Comparison of ENCODE assay signal across 35 cellular contexts in the genomic region with DNA sequence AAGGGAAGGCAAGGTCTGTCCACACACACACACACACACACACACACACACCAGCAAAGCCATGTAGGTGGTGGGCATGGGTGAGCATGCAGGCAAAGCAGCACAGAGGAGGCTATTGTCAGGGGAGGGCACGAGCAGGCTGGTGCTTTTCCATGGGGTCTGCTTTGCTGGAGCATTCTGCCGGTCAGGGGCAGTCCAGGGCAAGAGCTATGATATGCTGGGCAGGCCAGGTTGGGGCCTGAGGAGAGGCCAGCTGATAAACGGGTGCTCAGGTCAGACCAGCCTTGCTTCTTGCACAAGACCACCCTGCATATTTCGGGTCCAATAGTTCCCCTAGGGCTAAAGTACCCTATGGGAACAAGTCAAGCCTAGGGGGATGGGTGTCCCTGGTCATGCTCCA.
"Had no signal": no experiment of that assay in that cellular context is flagged by ENCODE, and none has a peak within 500 bp of the region (broad histone marks: within the 10 kb centered on the region; RNA-seq: fewer than 3 reads in every experiment).

No MANE protein-coding gene starts in this region.

- H3K4me2 ChIP-seq: KMS-11, SK-N-SH had no signal

- ATAC-seq: activated CD8-positive, alpha-beta memory T cell treated with anti-CD3 and anti-CD28 coated beads, Interleukin-2, amount 10 ng/mL, durations not matched to agents 7 days and 5 days; activated T-cell treated with anti-CD3 and anti-CD28 coated beads, Interleukin-2, amount 50 U/mL, for 72 hours; activated T-helper 17 cell treated with anti-CD3 and anti-CD28 coated beads, Interleukin-2, amount 50 U/mL, for 72 hours; PC-3 had no signal

- H3K9ac ChIP-seq: KMS-11, SK-N-SH had no signal

- H3K9me3 ChIP-seq: Peyer's patch, SJSA1, SK-N-SH had no signal

- H3K4me3 ChIP-seq: ascending aorta, cardiac muscle cell, Peyer's patch, SJSA1 had no signal

- H3K36me3 ChIP-seq: ascending aorta, cardiac muscle cell, Peyer's patch, SJSA1 had no signal

- H3K27ac ChIP-seq: ascending aorta, cardiac muscle cell, KMS-11, Peyer's patch, SJSA1, VCaP had no signal

- DNase-seq: activated CD4-positive, alpha-beta memory T cell treated with anti-CD3 and anti-CD28 coated beads, Interleukin-2, amount 10 ng/mL, durations not matched to agents 7 days and 5 days; activated CD4-positive, alpha-beta T cell treated with anti-CD3 and anti-CD28 coated beads for 1 hour; activated CD4-positive, alpha-beta T cell treated with anti-CD3 and anti-CD28 coated beads for 48 hours; activated CD4-positive, CD25-positive, alpha-beta regulatory T cell; activated CD8-positive, alpha-beta memory T cell treated with anti-CD3 and anti-CD28 coated beads for 24 hours; activated CD8-positive, alpha-beta memory T cell treated with anti-CD3 and anti-CD28 coated beads, Interleukin-2, amount 10 ng/mL, durations not matched to agents 7 days and 5 days; activated effector memory CD4-positive, alpha-beta T cell treated with anti-CD3 and anti-CD28 coated beads, Interleukin-2, amount 50 U/mL, for 16 hours; activated naive CD4-positive, alpha-beta T cell; activated naive CD4-positive, alpha-beta T cell treated with anti-CD3 and anti-CD28 coated beads, Interleukin-2, amount 50 U/mL, for 16 hours; activated naive CD8-positive, alpha-beta T cell treated with anti-CD3 and anti-CD28 coated beads for 36 hours; activated T-cell treated with anti-CD3 and anti-CD28 coated beads, Interleukin-2, amount 50 U/mL, for 72 hours; amniotic stem cell; MM.1S; MV-4-11; NCI-H1092; NCI-H146; NCI-H187; NCI-H2029 treated with DMSO at 0.1 percent for 48 hours; NCI-H2107; NCI-H2171; NCI-H510A; NCI-H526; NCI-H748 treated with DMSO at 0.1 percent for 48 hours; NK-92 treated with Interleukin-12 subunit alpha and Interleukin-12 subunit beta, amount 100 ng/mL, for 24 hours; PC-3; RPMI8226; SHP77 treated with DMSO at 0.1 percent for 48 hours; SK-N-SH had no signal

- H3K27me3 ChIP-seq: ascending aorta, cardiac muscle cell, Peyer's patch, SJSA1 had no signal

- H3K4me1 ChIP-seq: ascending aorta, Peyer's patch, SJSA1 had no signal
